Comparison of ENCODE assay signal across 22 cellular contexts in the genomic region with DNA sequence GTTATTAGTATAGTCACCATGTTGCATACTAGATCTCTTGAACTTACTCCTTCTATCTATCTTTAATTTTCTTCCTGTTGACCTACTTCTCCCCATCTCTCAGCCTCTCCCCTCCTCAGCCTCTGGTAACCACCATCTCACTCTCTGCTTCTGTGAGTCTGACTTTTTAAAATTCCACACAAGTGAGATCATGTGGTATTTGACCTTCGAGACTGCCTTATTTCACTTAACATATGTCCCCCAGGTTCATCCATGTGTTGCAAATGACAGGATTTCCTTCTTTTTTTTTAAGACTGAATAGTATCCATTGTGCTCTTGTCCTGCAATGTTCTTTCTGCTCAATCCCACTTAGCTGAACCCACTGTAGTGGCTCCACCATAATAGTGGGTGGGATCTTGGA. TPM values are rescaled to one million over a fixed set of nuclear protein-coding genes. Genes with fewer than 3 reads are reported as not detected.
DNase-seq lines count a peak whose midpoint lies in the region; ATAC-seq, FAIRE-seq and TF ChIP-seq lines count a peak whose summit lies in the region.
"Had no signal": no experiment of that assay in that cellular context is flagged by ENCODE, and none has a peak within 500 bp of the region (broad histone marks: within the 10 kb centered on the region; RNA-seq: fewer than 3 reads in every experiment).

No MANE protein-coding gene starts in this region.

- H3K27me3 ChIP-seq in endothelial cell of umbilical vein (ENCODE audit: control insufficient read depth in 2 of 2, insufficient read depth in 2 of 2, low read length in 2 of 2) (no peaks in the 10 kb centered on the region), psoas muscle (ENCODE audit: insufficient read depth in 3 of 3, low read length in 2 of 3) (no peaks in the 10 kb centered on the region)
- H3K27me3 ChIP-seq: transverse colon had no signal

- intact Hi-C loops in endothelial cell of umbilical vein (cut with micrococcal nuclease), result no loop called here
- intact Hi-C loops in psoas muscle (cut with DNase I), result no loop called here

- dilution Hi-C loops in endothelial cell of umbilical vein (cut with MboI; ENCODE audit: extremely low pct_ligation_motif_present, low sequenced_read_pairs), result no loop called here

- H3K4me1 Mint-ChIP-seq in neural crest cell, result peaks cover 21% of the 10 kb centered on the region
- no peaks in the 10 kb centered on the region for H3K4me1 Mint-ChIP-seq in stimulated activated naive B cell treated with anti-CD40 and anti-IgM and Interleukin-4, amounts not matched to agents 10 μg/mL and 1 μg/mL and 100 μg/mL, for 72 hours
- H3K4me1 Mint-ChIP-seq: activated CD4-positive, alpha-beta T cell treated with anti-CD3 and anti-CD28 coated beads for 36 hours; activated naive CD8-positive, alpha-beta T cell treated with anti-CD3 and anti-CD28 coated beads, Interleukin-2, amount 50 U/mL, for 24 hours; brain had no signal

- H3K79me2 ChIP-seq in endothelial cell of umbilical vein (ENCODE audit: control insufficient read depth, insufficient read depth, low read length), result no peaks in the 10 kb centered on the region

- ATAC-seq in stimulated activated naive B cell treated with anti-CD40 and anti-IgM and Interleukin-4, amounts not matched to agents 10 μg/mL and 1 μg/mL and 100 μg/mL, for 72 hours (replicated peaks), result no peak
- ATAC-seq in psoas muscle, result no peak
- ATAC-seq: activated CD4-positive, alpha-beta T cell treated with anti-CD3 and anti-CD28 coated beads for 36 hours; activated naive CD8-positive, alpha-beta T cell treated with anti-CD3 and anti-CD28 coated beads, Interleukin-2, amount 50 U/mL, for 24 hours; activated T-cell treated with anti-CD3 and anti-CD28 coated beads, Interleukin-2, amount 50 U/mL, for 4 hours; HCT116; left colon had no signal

- TF ChIP-seq CTCF in endothelial cell of umbilical vein (IDR thresholded peaks at IDR 0.05; ENCODE audit: extremely low read depth in 1 of 2, insufficient read depth in 1 of 2, low read depth in 1 of 2, low read length in 2 of 2) (no peak), neural crest cell (conservative IDR thresholded peaks at IDR 0.05) (no peak), psoas muscle (IDR thresholded peaks at IDR 0.05) (no peak)

- WGBS in psoas muscle, 3 donors, result 19 to 36% (median 27%) methylated on average over 1 of the region's 1 CpG

- H3K27me3 Mint-ChIP-seq in neural crest cell (ENCODE audit: low read depth), result no peaks in the 10 kb centered on the region
- peaks cover 7 to 9% of the 10 kb centered on the region in 2 donors for H3K27me3 Mint-ChIP-seq in stimulated activated naive B cell treated with anti-CD40 and anti-IgM and Interleukin-4, amounts not matched to agents 10 μg/mL and 1 μg/mL and 100 μg/mL, for 72 hours
- H3K27me3 Mint-ChIP-seq: brain had no signal

- FAIRE-seq in endothelial cell of umbilical vein (lab: Jason Lieb, UNC), result no peak
- FAIRE-seq: colon, GM18507 had no signal

- DNase-seq in ACHN, result peak; percentile 11
- peak; percentile 3 for DNase-seq in LHCN-M2 (ENCODE audit: low read depth)
- DNase-seq in endothelial cell of umbilical vein (ENCODE audit: low read depth, low spot score), result peak; percentile 28
- DNase-seq in neural crest cell (ENCODE audit: low read depth, low spot score), result no peak
- DNase-seq in GM19240 (ENCODE audit: insufficient read length, low spot score), result no peak
- no peak for DNase-seq in stimulated activated naive B cell treated with anti-CD40 and anti-IgM and Interleukin-4, amounts not matched to agents 10 μg/mL and 1 μg/mL and 100 μg/mL, for 72 hours
- DNase-seq in HUDEP-2 (lab: John Stamatoyannopoulos, UW; ENCODE audit: unreplicated experiment in 76 of 76), result no peak
- DNase-seq in psoas muscle, result no peak
- DNase-seq: activated CD4-positive, alpha-beta T cell treated with anti-CD3 and anti-CD28 coated beads for 36 hours; activated naive CD8-positive, alpha-beta T cell treated with anti-CD3 and anti-CD28 coated beads, Interleukin-2, amount 50 U/mL, for 24 hours; activated T-cell treated with anti-CD3 and anti-CD28 coated beads, Interleukin-2, amount 50 U/mL, for 4 hours; DMS53; effector CD8-positive, alpha-beta T cell; left colon; occipital lobe; retina; stimulated activated CD4-positive, alpha-beta T cell treated with anti-CD3 and anti-CD28 coated beads, Interleukin-2, amount 100 ng/mL, for 24 hours; transverse colon had no signal

- no peaks in the 10 kb centered on the region for H3K9me1 ChIP-seq in endothelial cell of umbilical vein (replicated peaks; ENCODE audit: control insufficient read depth, extremely low read depth, insufficient read depth, low read length)

- H3K4me3 ChIP-seq in endothelial cell of umbilical vein (replicated peaks in 1 of 3; ENCODE audit: insufficient read depth in 1 of 3, low read depth in 1 of 3, low read length in 3 of 3), result no peak overlapping the region
- no peak overlapping the region for H3K4me3 ChIP-seq in psoas muscle
- H3K4me3 ChIP-seq: transverse colon had no signal

- H2AFZ ChIP-seq in endothelial cell of umbilical vein (ENCODE audit: low read depth, low read length), result no peak overlapping the region

- H3K27ac Mint-ChIP-seq in neural crest cell (ENCODE audit: unreplicated experiment), result peak overlapping the region; percentile 0
- no peak overlapping the region for H3K27ac Mint-ChIP-seq in stimulated activated naive B cell treated with anti-CD40 and anti-IgM and Interleukin-4, amounts not matched to agents 10 μg/mL and 1 μg/mL and 100 μg/mL, for 72 hours
- H3K27ac Mint-ChIP-seq: activated CD4-positive, alpha-beta T cell treated with anti-CD3 and anti-CD28 coated beads for 36 hours; activated naive CD8-positive, alpha-beta T cell treated with anti-CD3 and anti-CD28 coated beads, Interleukin-2, amount 50 U/mL, for 24 hours; brain had no signal

- no peaks in the 10 kb centered on the region for H3K4me1 ChIP-seq in endothelial cell of umbilical vein (ENCODE audit: control insufficient read depth, extremely low read depth, insufficient read depth, low read length)
- H3K4me1 ChIP-seq in psoas muscle, result no peaks in the 10 kb centered on the region
- H3K4me1 ChIP-seq: transverse colon had no signal

- in situ Hi-C loops in ACHN (cut with HindIII; ENCODE audit: low pct_ligation_motif_present, low pct_unique_long_range_greater_than_20kb, low sequenced_read_pairs), result no loop called here

- H3K27ac ChIP-seq in endothelial cell of umbilical vein (ENCODE audit: insufficient read depth, low read depth, low read length), result no peak overlapping the region
- no peak overlapping the region for H3K27ac ChIP-seq in psoas muscle
- H3K27ac ChIP-seq: transverse colon had no signal

- peaks cover 29% of the 10 kb centered on the region for H3K9me3 Mint-ChIP-seq in neural crest cell
- peaks cover 0 to 3% of the 10 kb centered on the region in 2 donors for H3K9me3 Mint-ChIP-seq in stimulated activated naive B cell treated with anti-CD40 and anti-IgM and Interleukin-4, amounts not matched to agents 10 μg/mL and 1 μg/mL and 100 μg/mL, for 72 hours
- H3K9me3 Mint-ChIP-seq: activated naive CD8-positive, alpha-beta T cell treated with anti-CD3 and anti-CD28 coated beads, Interleukin-2, amount 50 U/mL, for 24 hours had no signal

- H3K36me3 ChIP-seq in endothelial cell of umbilical vein (ENCODE audit: control insufficient read depth in 2 of 2, extremely low read depth in 1 of 2, insufficient read depth in 2 of 2, low read length in 2 of 2), result no peaks in the 10 kb centered on the region
- no peaks in the 10 kb centered on the region for H3K36me3 ChIP-seq in psoas muscle (ENCODE audit: insufficient read depth in 1 of 2, low read depth in 1 of 2)
- H3K36me3 ChIP-seq: transverse colon had no signal

- H4K20me1 ChIP-seq in endothelial cell of umbilical vein (replicated peaks; ENCODE audit: control insufficient read depth, extremely low read depth, insufficient read depth, low read length), result no peaks in the 10 kb centered on the region

- no peak overlapping the region for H3K4me3 Mint-ChIP-seq in neural crest cell
- H3K4me3 Mint-ChIP-seq in stimulated activated naive B cell treated with anti-CD40 and anti-IgM and Interleukin-4, amounts not matched to agents 10 μg/mL and 1 μg/mL and 100 μg/mL, for 72 hours, result no peak overlapping the region
- H3K4me3 Mint-ChIP-seq: activated CD4-positive, alpha-beta T cell treated with anti-CD3 and anti-CD28 coated beads for 36 hours; activated naive CD8-positive, alpha-beta T cell treated with anti-CD3 and anti-CD28 coated beads, Interleukin-2, amount 50 U/mL, for 24 hours; activated T-cell treated with anti-CD3 and anti-CD28 coated beads, Interleukin-2, amount 50 U/mL, for 4 hours; brain had no signal

- peaks cover 14% of the 10 kb centered on the region for H3K36me3 Mint-ChIP-seq in neural crest cell (ENCODE audit: low read depth)
- H3K36me3 Mint-ChIP-seq in stimulated activated naive B cell treated with anti-CD40 and anti-IgM and Interleukin-4, amounts not matched to agents 10 μg/mL and 1 μg/mL and 100 μg/mL, for 72 hours, result no peaks in the 10 kb centered on the region
- H3K36me3 Mint-ChIP-seq: brain had no signal

- H3K9me3 ChIP-seq in endothelial cell of umbilical vein (replicated peaks; ENCODE audit: control insufficient read depth, insufficient read depth, low read length), result no peaks in the 10 kb centered on the region
- no peaks in the 10 kb centered on the region for H3K9me3 ChIP-seq in psoas muscle
- H3K9me3 ChIP-seq: transverse colon had no signal

- POLR2A ChIA-PET in endothelial cell of umbilical vein (lab: Charles Lee), result no interaction called here

- CTCF ChIA-PET in endothelial cell of umbilical vein (lab: Charles Lee), result no interaction called here

- H3K4me2 ChIP-seq in endothelial cell of umbilical vein (ENCODE audit: insufficient read depth, low read length), result no peak overlapping the region

- BruUV-seq in endothelial cell of umbilical vein (replicated peaks; lab: Mats Ljungman, UMichigan), result no TSS peak

- TF ChIP-seq POLR2A in endothelial cell of umbilical vein (IDR thresholded peaks at IDR 0.05; ENCODE audit: low read depth, low read length), result no peak

- H3K9ac ChIP-seq in endothelial cell of umbilical vein (replicated peaks; ENCODE audit: extremely low read depth, insufficient read depth, low read length), result no peak overlapping the region

RNA-seq across cellular contexts. Expression of a gene that starts 51.4 kb away (rescaled TPM):
- 23.4 and 35.8 TPM in 2 replicates for total RNA-seq in LHCN-M2 (2014; rRNA removed)
- 11.9 TPM for polyA plus RNA-seq in LHCN-M2 (2012)
- 19.7 and 22.5 TPM in 2 replicates for total RNA-seq in endothelial cell of umbilical vein
- 11.2 and 11.6 TPM in 2 replicates for polyA plus RNA-seq in endothelial cell of umbilical vein
- polyA plus RNA-seq in endothelial cell of umbilical vein (2011; cell fraction: cytosol; rRNA removed), result 13.2 and 15.5 TPM in 2 replicates
- 7.9 and 12.3 TPM in 2 replicates for polyA plus RNA-seq in endothelial cell of umbilical vein (2011; cell fraction: nucleus; rRNA removed)
- polyA plus RNA-seq in endothelial cell of umbilical vein (2012), result 22.6 and 24.0 TPM in 2 replicates
- 18.3 and 25.6 TPM in 2 replicates for polyA minus RNA-seq in endothelial cell of umbilical vein
- 14.7 TPM for polyA minus RNA-seq in endothelial cell of umbilical vein (2011; cell fraction: cytosol; rRNA and poly(A)+ RNA removed)
- polyA minus RNA-seq in endothelial cell of umbilical vein (2011; cell fraction: nucleus; rRNA and poly(A)+ RNA removed), result 15.3 and 21.4 TPM in 2 replicates
- 34.3 and 37.7 TPM in 2 replicates for total RNA-seq in neural crest cell
- 10 to 100 TPM in 3 of 4 donors, 1 to 10 TPM in 1; 6.7 to 18.8 (median 11.3) TPM for total RNA-seq in psoas muscle
- 10 to 100 TPM; 13.2 to 21.5 (median 18.3) TPM for polyA plus RNA-seq in psoas muscle

Comparison
In these comparisons a context has a peak if more than half of its experiments do, and no peak if none do; other contexts are left out.
1. DNase-seq: peak in ACHN (single experiment), LHCN-M2 (single experiment) and endothelial cell of umbilical vein (single experiment); none in neural crest cell (single experiment), GM19240 (single experiment), stimulated activated naive B cell treated with anti-CD40 and anti-IgM and Interleukin-4, amounts not matched to agents 10 μg/mL and 1 μg/mL and 100 μg/mL, for 72 hours (single experiment), HUDEP-2 (0 of 76) and psoas muscle (0 of 2).